ENCODE assay signal across 32 cellular contexts in genomic region chr18:56952026-56952425, GRCh38.
DNase-seq lines count a peak whose midpoint lies in the region; ATAC-seq and TF ChIP-seq lines count a peak whose summit lies in the region.
"Had no signal": no experiment of that assay in that cellular context is flagged by ENCODE, and none has a peak within 500 bp of the region (broad histone marks: within the 10 kb centered on the region; RNA-seq: fewer than 3 reads in every experiment).

No MANE protein-coding gene starts in this region.

- no peaks in the 10 kb centered on the region for H3K36me3 ChIP-seq in MM.1S (replicated peaks; ENCODE audit: insufficient read depth, low read length)
- H3K36me3 ChIP-seq: cardiac muscle cell, esophagus muscularis mucosa, thyroid gland had no signal

- DNase-seq in COLO668 (lab: John Stamatoyannopoulos, UW; ENCODE audit: unreplicated experiment) (peak; percentile 17), DMS153 (lab: John Stamatoyannopoulos, UW) (peak; percentile 49), NCI-H510A (lab: John Stamatoyannopoulos, UW) (peak; percentile 17), WTC11 (ENCODE audit: low spot score) (no peak), NCI-H774 (lab: John Stamatoyannopoulos, UW) (no peak), MM.1S (no peak)
- DNase-seq in stimulated activated naive B cell treated with anti-CD40 and anti-IgM and Interleukin-4, amounts not matched to agents 10 μg/mL and 1 μg/mL and 100 μg/mL, for 72 hours: no peak
- DNase-seq: activated B cell treated with CpG ODN at 0.5 μM for 24 hours; activated CD4-positive, alpha-beta T cell treated with anti-CD3 and anti-CD28 coated beads, Interleukin-2, amount 50 U/mL, for 48 hours; activated CD8-positive, alpha-beta memory T cell treated with anti-CD3 and anti-CD28 coated beads, Interleukin-2, amount 50 U/mL, for 4 hours; anterior cingulate cortex; endodermal cell; foreskin melanocyte; HFFc6; IMR-90; left ventricle myocardium superior; midbrain; NCI-H1105; nephron progenitor cell; OCI-M1; right cardiac atrium; T1000; thyroid gland had no signal

- H3K4me2 ChIP-seq in MM.1S (ENCODE audit: low read depth, low read length): no peak overlapping the region
- H3K4me2 ChIP-seq: BLaER1 treated with 17β-estradiol and CSF1 and Interleukin-3, amounts not matched to agents 10 nM and 100 nM; hepatocyte had no signal

- peaks cover 2% of the 10 kb centered on the region; the same call in 1 of the 2 replicates for H3K4me1 Mint-ChIP-seq in WTC11
- H3K4me1 Mint-ChIP-seq in stimulated activated naive B cell treated with anti-CD40 and anti-IgM and Interleukin-4, amounts not matched to agents 10 μg/mL and 1 μg/mL and 100 μg/mL, for 72 hours: no peaks in the 10 kb centered on the region
- H3K4me1 Mint-ChIP-seq: activated B cell treated with CpG ODN at 0.5 μM for 24 hours; activated T-helper 17 cell treated with anti-CD3 and anti-CD28 coated beads, Interleukin-2, amount 50 U/mL, for 72 hours; endodermal cell had no signal

- POLR2A ChIA-PET in WTC11 (lab: Charles Lee): no interaction called here

- TF ChIP-seq CTCF in WTC11 (IDR thresholded peaks at IDR 0.05) (no peak), MM.1S (IDR thresholded peaks at IDR 0.05; ENCODE audit: low read length) (no peak)

- H2AFZ ChIP-seq in MM.1S (ENCODE audit: low read length): no peak overlapping the region
- H2AFZ ChIP-seq: hepatocyte, parathyroid adenoma had no signal

- H3K4me3 Mint-ChIP-seq in WTC11: no peak overlapping the region
- no peak overlapping the region for H3K4me3 Mint-ChIP-seq in stimulated activated naive B cell treated with anti-CD40 and anti-IgM and Interleukin-4, amounts not matched to agents 10 μg/mL and 1 μg/mL and 100 μg/mL, for 72 hours
- H3K4me3 Mint-ChIP-seq: activated B cell treated with CpG ODN at 0.5 μM for 24 hours; activated T-helper 17 cell treated with anti-CD3 and anti-CD28 coated beads, Interleukin-2, amount 50 U/mL, for 72 hours; endodermal cell; HFFc6; nephron progenitor cell; stimulated activated naive CD8-positive, alpha-beta T cell treated with anti-CD3 and anti-CD28 coated beads, Interleukin-15, Interleukin-2, amounts not matched to agents 100 ng/mL and 50 ng/mL, for 24 hours had no signal

- no peak overlapping the region for H3K27ac Mint-ChIP-seq in WTC11
- H3K27ac Mint-ChIP-seq in stimulated activated naive B cell treated with anti-CD40 and anti-IgM and Interleukin-4, amounts not matched to agents 10 μg/mL and 1 μg/mL and 100 μg/mL, for 72 hours: no peak overlapping the region
- H3K27ac Mint-ChIP-seq: activated B cell treated with CpG ODN at 0.5 μM for 24 hours; activated naive CD4-positive, alpha-beta T cell treated with anti-CD3 and anti-CD28 coated beads, Interleukin-2, amount 50 U/mL, for 72 hours; activated T-helper 17 cell treated with anti-CD3 and anti-CD28 coated beads, Interleukin-2, amount 50 U/mL, for 72 hours; endodermal cell; HFFc6; nephron progenitor cell; stimulated activated naive CD8-positive, alpha-beta T cell treated with anti-CD3 and anti-CD28 coated beads, Interleukin-15, Interleukin-2, amounts not matched to agents 100 ng/mL and 50 ng/mL, for 24 hours had no signal

- no peaks in the 10 kb centered on the region for H3K79me2 ChIP-seq in MM.1S (ENCODE audit: low read length)
- H3K79me2 ChIP-seq: hepatocyte, parathyroid adenoma had no signal

- H3K27me3 Mint-ChIP-seq in WTC11 (ENCODE audit: low read depth): no peaks in the 10 kb centered on the region
- H3K27me3 Mint-ChIP-seq in stimulated activated naive B cell treated with anti-CD40 and anti-IgM and Interleukin-4, amounts not matched to agents 10 μg/mL and 1 μg/mL and 100 μg/mL, for 72 hours: no peaks in the 10 kb centered on the region
- H3K27me3 Mint-ChIP-seq: activated B cell treated with CpG ODN at 0.5 μM for 24 hours; activated T-helper 17 cell treated with anti-CD3 and anti-CD28 coated beads, Interleukin-2, amount 50 U/mL, for 72 hours; stimulated activated naive CD8-positive, alpha-beta T cell treated with anti-CD3 and anti-CD28 coated beads, Interleukin-15, Interleukin-2, amounts not matched to agents 100 ng/mL and 50 ng/mL, for 24 hours had no signal

- no peaks in the 10 kb centered on the region for H3F3A ChIP-seq in MM.1S (ENCODE audit: insufficient read depth, low read length)

- H3K9ac ChIP-seq in MM.1S (ENCODE audit: low read length): no peak overlapping the region
- H3K9ac ChIP-seq: BLaER1 treated with 17β-estradiol and CSF1 and Interleukin-3, amounts not matched to agents 10 nM and 100 nM; parathyroid adenoma had no signal

- H3K9me3 Mint-ChIP-seq in WTC11: no peaks in the 10 kb centered on the region
- no peaks in the 10 kb centered on the region for H3K9me3 Mint-ChIP-seq in stimulated activated naive B cell treated with anti-CD40 and anti-IgM and Interleukin-4, amounts not matched to agents 10 μg/mL and 1 μg/mL and 100 μg/mL, for 72 hours
- H3K9me3 Mint-ChIP-seq: activated naive CD4-positive, alpha-beta T cell treated with anti-CD3 and anti-CD28 coated beads, Interleukin-2, amount 50 U/mL, for 72 hours; activated T-helper 17 cell treated with anti-CD3 and anti-CD28 coated beads, Interleukin-2, amount 50 U/mL, for 72 hours; endodermal cell; HFFc6; nephron progenitor cell; stimulated activated naive CD8-positive, alpha-beta T cell treated with anti-CD3 and anti-CD28 coated beads, Interleukin-15, Interleukin-2, amounts not matched to agents 100 ng/mL and 50 ng/mL, for 24 hours had no signal

- H3K27ac ChIP-seq in MM.1S (ENCODE audit: low read length): no peak overlapping the region
- H3K27ac ChIP-seq: BLaER1 treated with 17β-estradiol and CSF1 and Interleukin-3, amounts not matched to agents 10 nM and 100 nM; esophagus muscularis mucosa; hepatocyte; parathyroid adenoma; thyroid gland had no signal

- CTCF ChIA-PET in WTC11 (lab: Charles Lee): interaction anchor here (1.0 kb wide), 1 partner anchor 56 kb away, joined by 3 read pairs; no protein-coding TSS in a partner anchor

- H3K9me2 ChIP-seq in MM.1S (replicated peaks; ENCODE audit: insufficient read depth, low read length): no peaks in the 10 kb centered on the region

- peak; percentile 32; the same call in 1 of the 2 replicates for ATAC-seq in WTC11
- no peak for ATAC-seq in stimulated activated naive B cell treated with anti-CD40 and anti-IgM and Interleukin-4, amounts not matched to agents 10 μg/mL and 1 μg/mL and 100 μg/mL, for 72 hours (replicated peaks)
- no peak for ATAC-seq in HG03469 (IDR thresholded peaks at IDR 0.05; ENCODE audit: unreplicated experiment)
- ATAC-seq: activated naive CD4-positive, alpha-beta T cell treated with anti-CD3 and anti-CD28 coated beads, Interleukin-2, amount 50 U/mL, for 72 hours; activated T-helper 17 cell treated with anti-CD3 and anti-CD28 coated beads, Interleukin-2, amount 50 U/mL, for 72 hours; left ventricle myocardium superior had no signal

- no peak overlapping the region for H3K4me3 ChIP-seq in MM.1S (ENCODE audit: low read length)
- H3K4me3 ChIP-seq: BLaER1 treated with 17β-estradiol and CSF1 and Interleukin-3, amounts not matched to agents 10 nM and 100 nM; cardiac muscle cell; esophagus muscularis mucosa; hepatocyte; thyroid gland had no signal

- H3K9me3 ChIP-seq in MM.1S (replicated peaks; ENCODE audit: insufficient read depth, low read length): no peaks in the 10 kb centered on the region
- H3K9me3 ChIP-seq: BLaER1 treated with 17β-estradiol and CSF1 and Interleukin-3, amounts not matched to agents 10 nM and 100 nM; esophagus muscularis mucosa; thyroid gland had no signal

- H3K27me3 ChIP-seq in MM.1S (replicated peaks; ENCODE audit: insufficient read depth, low read length): no peaks in the 10 kb centered on the region
- H3K27me3 ChIP-seq: BLaER1 treated with 17β-estradiol and CSF1 and Interleukin-3, amounts not matched to agents 10 nM and 100 nM; cardiac muscle cell; esophagus muscularis mucosa; hepatocyte; thyroid gland had no signal

- H3K4me1 ChIP-seq in MM.1S (ENCODE audit: low read length): peaks cover 11% of the 10 kb centered on the region
- H3K4me1 ChIP-seq: BLaER1 treated with 17β-estradiol and CSF1 and Interleukin-3, amounts not matched to agents 10 nM and 100 nM; parathyroid adenoma; thyroid gland had no signal

- H4K20me1 ChIP-seq in MM.1S (ENCODE audit: insufficient read depth, low read length): no peaks in the 10 kb centered on the region
- H4K20me1 ChIP-seq: BLaER1 treated with 17β-estradiol and CSF1 and Interleukin-3, amounts not matched to agents 10 nM and 100 nM had no signal

- H3K36me3 Mint-ChIP-seq in WTC11: no peaks in the 10 kb centered on the region
- peaks cover 13 to 29% of the 10 kb centered on the region in 2 donors for H3K36me3 Mint-ChIP-seq in stimulated activated naive B cell treated with anti-CD40 and anti-IgM and Interleukin-4, amounts not matched to agents 10 μg/mL and 1 μg/mL and 100 μg/mL, for 72 hours

TF ChIP-seq in WTC11, 78 proteins besides CTCF, POLR2A, EP300 and RAD21:
- TF ChIP-seq TP53 (CRISPR knock-in tag; IDR thresholded peaks at IDR 0.05) (no peak), FOXP4 (CRISPR knock-in tag; IDR thresholded peaks at IDR 0.05) (no peak)
TF ChIP-seq in WTC11: peak in this region for 0.

Comparison
In these comparisons a context has a peak if more than half of its experiments do, and no peak if none do; other contexts are left out.
1. DNase-seq: peak in COLO668 (single experiment), DMS153 (single experiment) and NCI-H510A (single experiment); none in WTC11 (single experiment), NCI-H774 (single experiment), MM.1S (single experiment) and stimulated activated naive B cell treated with anti-CD40 and anti-IgM and Interleukin-4, amounts not matched to agents 10 μg/mL and 1 μg/mL and 100 μg/mL, for 72 hours (single experiment).